In genomic region chr22:24526191-24526590, GRCh38 we compare ENCODE assay signal across 16 cellular contexts. TPM values are rescaled to one million over a fixed set of nuclear protein-coding genes. Genes with fewer than 3 reads are reported as not detected.
A peak's percentile ranks its signal among the peaks of the same experiment; 100 is the strongest.
DNase-seq lines count a peak whose midpoint lies in the region; ATAC-seq and TF ChIP-seq lines count a peak whose summit lies in the region.
"Had no signal": no experiment of that assay in that cellular context is flagged by ENCODE, and none has a peak within 500 bp of the region (broad histone marks: within the 10 kb centered on the region; RNA-seq: fewer than 3 reads in every experiment).

No MANE protein-coding gene starts in this region.

- H3K9me3 Mint-ChIP-seq in mesothelial cell of epicardium, result no peaks in the 10 kb centered on the region
- H3K9me3 Mint-ChIP-seq: CD8-positive, alpha-beta T cell had no signal

- H3K9me2 ChIP-seq in GM23248 (ENCODE audit: insufficient read depth), result no peaks in the 10 kb centered on the region
- H3K9me2 ChIP-seq: SK-N-SH had no signal

- H3K4me3 ChIP-seq in GM23248, result no peak overlapping the region
- H3K4me3 ChIP-seq in H7 (ENCODE audit: insufficient read depth, low read depth, low read length), result no peak overlapping the region
- H3K4me3 ChIP-seq in right atrium auricular region, result no peak overlapping the region
- H3K4me3 ChIP-seq: A549 had no signal

- no peak overlapping the region for H3K27ac Mint-ChIP-seq in mesothelial cell of epicardium
- H3K27ac Mint-ChIP-seq: CD8-positive, alpha-beta T cell had no signal

- H3K9me3 ChIP-seq in GM23248 (ENCODE audit: low read depth) (no peaks in the 10 kb centered on the region), right atrium auricular region (no peaks in the 10 kb centered on the region)
- H3K9me3 ChIP-seq: A549, Caco-2, SK-N-SH had no signal

- H3K4me1 ChIP-seq in GM23248 (ENCODE audit: insufficient read depth) (peaks cover 13% of the 10 kb centered on the region), right atrium auricular region (peaks cover 0 to 17% of the 10 kb centered on the region in 2 donors)

- H3K9ac ChIP-seq in GM23248, result no peak overlapping the region
- H3K9ac ChIP-seq: SK-N-SH had no signal

- no peaks in the 10 kb centered on the region for H4K20me1 ChIP-seq in GM23248 (ENCODE audit: insufficient read depth)

- H3K36me3 Mint-ChIP-seq in mesothelial cell of epicardium, result no peaks in the 10 kb centered on the region
- H3K36me3 Mint-ChIP-seq: CD8-positive, alpha-beta T cell had no signal

- H3K4me3 Mint-ChIP-seq in mesothelial cell of epicardium, result no peak overlapping the region
- H3K4me3 Mint-ChIP-seq: CD8-positive, alpha-beta T cell had no signal

- H3K27me3 ChIP-seq in GM23248 (replicated peaks; ENCODE audit: insufficient read depth), result no peaks in the 10 kb centered on the region
- no peaks in the 10 kb centered on the region for H3K27me3 ChIP-seq in H7 (ENCODE audit: control insufficient read depth, insufficient read depth, low read length)
- H3K27me3 ChIP-seq in right atrium auricular region, result no peaks in the 10 kb centered on the region

- no peak overlapping the region for H3K4me2 ChIP-seq in GM23248 (ENCODE audit: unreplicated experiment)
- H3K4me2 ChIP-seq: SK-N-SH had no signal

- TF ChIP-seq CTCF in C4-2B (conservative IDR thresholded peaks at IDR 0.05) (no peak), mesothelial cell of epicardium (IDR thresholded peaks at IDR 0.05; ENCODE audit: unreplicated experiment) (no peak), right atrium auricular region (IDR thresholded peaks at IDR 0.05) (no peak)

- in situ Hi-C loops in GM23248 (cut with MboI), result no loop called here

- H3K27me3 Mint-ChIP-seq in mesothelial cell of epicardium (ENCODE audit: low read depth), result peaks cover 2% of the 10 kb centered on the region

- peaks cover 39% of the 10 kb centered on the region for H3K4me1 Mint-ChIP-seq in mesothelial cell of epicardium

- no peak overlapping the region for H2AFZ ChIP-seq in GM23248

- no peak for ATAC-seq in GM18868 (IDR thresholded peaks at IDR 0.05; ENCODE audit: unreplicated experiment)

- peaks cover 6% of the 10 kb centered on the region; the same call in 1 of the 2 replicates for H3F3A ChIP-seq in GM23248 (ENCODE audit: insufficient read depth)

- H3K27ac ChIP-seq in C4-2B (peak overlapping the region; percentile 40), GM23248 (no peak overlapping the region), right atrium auricular region (no peak overlapping the region)
- H3K27ac ChIP-seq: A549, HL-60 had no signal

- no peaks in the 10 kb centered on the region for H3K79me2 ChIP-seq in GM23248 (ENCODE audit: insufficient read depth)

- H3K36me3 ChIP-seq in GM23248 (ENCODE audit: low read depth) (no peaks in the 10 kb centered on the region), H7 (replicated peaks; ENCODE audit: control insufficient read depth, insufficient read depth, low read length) (no peaks in the 10 kb centered on the region), right atrium auricular region (no peaks in the 10 kb centered on the region)

- WGBS in GM23248 (ENCODE audit: low coverage in 1 of 2, low lambda C conversion rate in 2 of 2, missing lambda C conversion rate in 2 of 2), 2 experiments, result 71 to 81% methylated on average over 2 of the region's 2 CpGs

- DNase-seq in GM23248, result peak; percentile 14
- DNase-seq in NCI-H82 treated with DMSO at 0.1 percent for 48 hours (lab: John Stamatoyannopoulos, UW; ENCODE audit: unreplicated experiment), result peak; percentile 77
- peak; percentile 80 for DNase-seq in islet precursor cell
- DNase-seq in mesothelial cell of epicardium (ENCODE audit: low spot score in 2 of 2, unreplicated experiment in 2 of 2), result no peak
- DNase-seq in H7, result no peak
- DNase-seq in right atrium auricular region (ENCODE audit: low spot score), result no peak
- DNase-seq: Caco-2, MV-4-11, NCI-H1436 treated with DMSO at 0.1 percent for 48 hours had no signal

RNA-seq across cellular contexts. Expression of gene GUCD1, which starts 28.7 kb away (rescaled TPM):
- 92.4 and 125 TPM in 2 replicates for total RNA-seq in GM23248 (2014; rRNA removed; shearing (Covaris generic))
- polyA plus RNA-seq in GM23248 (2016; fragmentation: Nextera tagmentation; extraction: Ambion mirVana), result 37.2 and 43.0 TPM in 2 replicates
- total RNA-seq in mesothelial cell of epicardium (79.4 to 83.6 TPM (median 83.2 TPM) in 3 replicates), right atrium auricular region (100 to 1,000 TPM; 132 to 147 TPM)
- 188 and 209 TPM in 2 replicates for total RNA-seq in H7 (2014; rRNA removed; shearing (Covaris generic))

RNA-seq across cellular contexts. Expression of gene SNRPD3, which starts 29.6 kb away (rescaled TPM):
- total RNA-seq in GM23248 (2014; rRNA removed; shearing (Covaris generic)), result 79.4 and 106 TPM in 2 replicates
- polyA plus RNA-seq in GM23248 (2016; fragmentation: Nextera tagmentation; extraction: Ambion mirVana), result 108 and 109 TPM in 2 replicates
- total RNA-seq in mesothelial cell of epicardium, result 95.1 to 110 TPM (median 102 TPM) in 3 replicates
- total RNA-seq in H7 (2014; rRNA removed; shearing (Covaris generic)), result 159 and 166 TPM in 2 replicates
- 100 to 1,000 TPM; 100 to 125 TPM for total RNA-seq in right atrium auricular region

RNA-seq across cellular contexts. Expression of gene UPB1, which starts 31.1 kb away (rescaled TPM):
- total RNA-seq in GM23248 (2014; rRNA removed; shearing (Covaris generic)), result not detected in 2 replicates
- polyA plus RNA-seq in GM23248 (2016; fragmentation: Nextera tagmentation; extraction: Ambion mirVana), result not detected in 2 replicates
- total RNA-seq in mesothelial cell of epicardium (1.3 to 1.5 TPM (median 1.3 TPM) in 3 replicates), right atrium auricular region (1 to 10 TPM; 1.7 to 2.4 TPM)
- 0.11 TPM in 1 of 2 replicates, not detected in the other for total RNA-seq in H7 (2014; rRNA removed; shearing (Covaris generic))
- total RNA-seq: MCF 10A had no signal

Comparison
In these comparisons a context has a peak if more than half of its experiments do, and no peak if none do; other contexts are left out.
1. DNase-seq: peak in GM23248 (single experiment), NCI-H82 treated with DMSO at 0.1 percent for 48 hours (single experiment) and islet precursor cell (single experiment); none in mesothelial cell of epicardium (0 of 2), H7 (single experiment) and right atrium auricular region (single experiment).